11 cellular contexts compared by ENCODE assay signal in genomic region chr10:98339790-98340189, GRCh38.
DNase-seq lines count a peak whose midpoint lies in the region; ATAC-seq, FAIRE-seq and TF ChIP-seq lines count a peak whose summit lies in the region.
"Had no signal": no experiment of that assay in that cellular context is flagged by ENCODE, and none has a peak within 500 bp of the region (broad histone marks: within the 10 kb centered on the region; RNA-seq: fewer than 3 reads in every experiment).

No MANE protein-coding gene starts in this region.

- TF ChIP-seq CTCF in kidney (IDR thresholded peaks at IDR 0.05; ENCODE audit: borderline replicate concordance, extremely low read depth, insufficient read depth): no peak
- TF ChIP-seq CTCF in spleen (IDR thresholded peaks at IDR 0.05 in 8 of 11, conservative IDR thresholded peaks at IDR 0.05 in 3 of 11): no peak

- H3K27ac ChIP-seq in skeletal muscle tissue (ENCODE audit: low read depth, low read length): peak overlapping the region; percentile 39
- no peak overlapping the region for H3K27ac ChIP-seq in kidney (ENCODE audit: low read depth in 2 of 2, low read length in 2 of 2)
- H3K27ac ChIP-seq in spleen: peak overlapping the region in 4 of 8 donors; percentile 55 to 74 (median 68)

- no peaks in the 10 kb centered on the region for H3K9me3 Mint-ChIP-seq in activated CD8-positive, alpha-beta memory T cell treated with anti-CD3 and anti-CD28 coated beads, Interleukin-2, amount 10 ng/mL, durations not matched to agents 7 days and 5 days (ENCODE audit: low read depth)
- H3K9me3 Mint-ChIP-seq: activated naive CD4-positive, alpha-beta T cell treated with anti-CD3 and anti-CD28 coated beads, Interleukin-2, amount 50 U/mL, for 24 hours; neural crest cell had no signal

- intact Hi-C loops in kidney (cut with DNase I) (no loop called here), spleen (cut with DNase I; ENCODE audit: low total_unique reads) (no loop called here)

- H3K4me1 ChIP-seq in skeletal muscle tissue (ENCODE audit: control insufficient read depth in 3 of 3, insufficient read depth in 3 of 3, low read length in 3 of 3) (peaks cover 14 to 27% (median 26%) of the 10 kb centered on the region in 3 donors), kidney (ENCODE audit: control insufficient read depth in 1 of 2, insufficient read depth in 1 of 2, low read depth in 1 of 2, low read length in 2 of 2) (peaks cover 0 to 2% of the 10 kb centered on the region in 2 donors), spleen (peaks cover 7 to 39% (median 18%) of the 10 kb centered on the region in 6 donors)

- peaks cover 43% of the 10 kb centered on the region for H3K27me3 Mint-ChIP-seq in activated CD8-positive, alpha-beta memory T cell treated with anti-CD3 and anti-CD28 coated beads, Interleukin-2, amount 10 ng/mL, durations not matched to agents 7 days and 5 days

- H3K27me3 ChIP-seq in skeletal muscle tissue (ENCODE audit: control insufficient read depth in 3 of 3, insufficient read depth in 3 of 3, low read length in 3 of 3) (no peaks in the 10 kb centered on the region), spleen (replicated peaks in 1 of 7) (peaks cover 0 to 76% (median 0%) of the 10 kb centered on the region in 7 donors)

- 36 to 59% (median 43%) methylated on average over 5 of the region's 5 CpGs for WGBS in spleen, 5 donors

- peak overlapping the region in 1 of 3 donors; percentile 47 for H3K9ac ChIP-seq in skeletal muscle tissue (ENCODE audit: low read depth in 1 of 3, low read length in 3 of 3)
- no peak overlapping the region for H3K9ac ChIP-seq in kidney (ENCODE audit: low read length in 2 of 2)

- no peaks in the 10 kb centered on the region for H3K36me3 Mint-ChIP-seq in activated CD8-positive, alpha-beta memory T cell treated with anti-CD3 and anti-CD28 coated beads, Interleukin-2, amount 10 ng/mL, durations not matched to agents 7 days and 5 days
- H3K36me3 Mint-ChIP-seq: activated naive CD4-positive, alpha-beta T cell treated with anti-CD3 and anti-CD28 coated beads, Interleukin-2, amount 50 U/mL, for 24 hours had no signal

- no peaks in the 10 kb centered on the region for H3K36me3 ChIP-seq in skeletal muscle tissue (ENCODE audit: control insufficient read depth in 3 of 3, insufficient read depth in 3 of 3, low read length in 3 of 3)
- no peaks in the 10 kb centered on the region for H3K36me3 ChIP-seq in kidney (ENCODE audit: control insufficient read depth in 1 of 2, insufficient read depth in 2 of 2, low read length in 2 of 2)
- H3K36me3 ChIP-seq in spleen: no peaks in the 10 kb centered on the region

- no peak for FAIRE-seq in kidney (lab: Jason Lieb, UNC)

- no peak overlapping the region for H3K27ac Mint-ChIP-seq in activated CD8-positive, alpha-beta memory T cell treated with anti-CD3 and anti-CD28 coated beads, Interleukin-2, amount 10 ng/mL, durations not matched to agents 7 days and 5 days
- H3K27ac Mint-ChIP-seq: activated naive CD4-positive, alpha-beta T cell treated with anti-CD3 and anti-CD28 coated beads, Interleukin-2, amount 50 U/mL, for 24 hours had no signal

- H3K4me1 Mint-ChIP-seq in activated CD8-positive, alpha-beta memory T cell treated with anti-CD3 and anti-CD28 coated beads, Interleukin-2, amount 10 ng/mL, durations not matched to agents 7 days and 5 days: peaks cover 15% of the 10 kb centered on the region
- H3K4me1 Mint-ChIP-seq: activated naive CD4-positive, alpha-beta T cell treated with anti-CD3 and anti-CD28 coated beads, Interleukin-2, amount 50 U/mL, for 24 hours had no signal

- CTCF ChIA-PET in activated CD8-positive, alpha-beta memory T cell treated with anti-CD3 and anti-CD28 coated beads, Interleukin-2, amount 10 ng/mL, durations not matched to agents 7 days and 5 days (lab: Charles Lee): no interaction called here

- ATAC-seq in activated CD8-positive, alpha-beta memory T cell treated with anti-CD3 and anti-CD28 coated beads, Interleukin-2, amount 10 ng/mL, durations not matched to agents 7 days and 5 days: peak; percentile 60
- ATAC-seq in GM21723 (IDR thresholded peaks at IDR 0.05; ENCODE audit: unreplicated experiment) (peak; percentile 88), HG03521 (IDR thresholded peaks at IDR 0.05; ENCODE audit: unreplicated experiment) (peak; percentile 69)

- no peaks in the 10 kb centered on the region for H3K9me3 ChIP-seq in skeletal muscle tissue (ENCODE audit: control insufficient read depth in 3 of 3, low read length in 3 of 3)
- H3K9me3 ChIP-seq in kidney (ENCODE audit: control insufficient read depth in 1 of 2, low read length in 2 of 2): no peaks in the 10 kb centered on the region
- no peaks in the 10 kb centered on the region for H3K9me3 ChIP-seq in spleen

- no peak for TF ChIP-seq POLR2A in spleen (IDR thresholded peaks at IDR 0.05)

- H3K4me3 ChIP-seq in skeletal muscle tissue (ENCODE audit: low read length in 3 of 3) (peak overlapping the region in 2 of 3 donors; percentile 4 to 13), kidney (ENCODE audit: low read length in 2 of 2) (no peak overlapping the region), spleen (peak overlapping the region in 1 of 8 donors; percentile 28)

- H3K4me3 Mint-ChIP-seq in activated CD8-positive, alpha-beta memory T cell treated with anti-CD3 and anti-CD28 coated beads, Interleukin-2, amount 10 ng/mL, durations not matched to agents 7 days and 5 days: no peak overlapping the region
- H3K4me3 Mint-ChIP-seq: activated naive CD4-positive, alpha-beta T cell treated with anti-CD3 and anti-CD28 coated beads, Interleukin-2, amount 50 U/mL, for 24 hours; neural crest cell had no signal

- DNase-seq in activated CD8-positive, alpha-beta memory T cell treated with anti-CD3 and anti-CD28 coated beads, Interleukin-2, amount 10 ng/mL, durations not matched to agents 7 days and 5 days: peak; percentile 46
- no peak for DNase-seq in activated CD8-positive, alpha-beta memory T cell treated with anti-CD3 and anti-CD28 coated beads for 24 hours
- DNase-seq in kidney: no peak
- no peak for DNase-seq in T-helper 9 cell
- no peak for DNase-seq in spleen
- DNase-seq: SHP77 treated with DMSO at 0.1 percent for 48 hours had no signal

Comparison
In these comparisons a context has a peak if more than half of its experiments do, and no peak if none do; other contexts are left out.
1. H3K4me3 ChIP-seq: peak in skeletal muscle tissue (2 of 3); none in kidney (0 of 2).
2. Peak in every context shown above with its lines, with median percentiles within 50 percentile points of each other: ATAC-seq.